Comparison of ENCODE assay signal across 8 cellular contexts in genomic region chr19:55605637-55606470, GRCh38. TPM values are rescaled to one million over a fixed set of nuclear protein-coding genes. Genes with fewer than 3 reads are reported as not detected.
A peak's percentile ranks its signal among the peaks of the same experiment; 100 is the strongest.
DNase-seq lines count a peak whose midpoint lies in the region; ATAC-seq and TF ChIP-seq lines count a peak whose summit lies in the region.

Gene ZNF865 (plus strand): TSS chr19:55605647. CDS start chr19:55613619, 7,972 bp downstream.

- TF ChIP-seq POLR2A in esophagus squamous epithelium (IDR thresholded peaks at IDR 0.05), result no peak

- no peaks in the 10 kb centered on the region for H3K9me3 ChIP-seq in OCI-LY7 (ENCODE audit: low read length)
- no peaks in the 10 kb centered on the region for H3K9me3 ChIP-seq in esophagus squamous epithelium

- H2AFZ ChIP-seq in OCI-LY7 (ENCODE audit: low read length), result peak within 1 kb of the TSS; percentile 54; the same call in 1 of the 2 replicates

- H3K9me3 Mint-ChIP-seq in activated T-cell treated with anti-CD3 and anti-CD28 coated beads, Interleukin-2, amount 50 U/mL, for 24 hours, result no peaks in the 10 kb centered on the region
- H3K9me3 Mint-ChIP-seq in stimulated activated effector memory CD8-positive, alpha-beta T cell treated with anti-CD3 and anti-CD28 coated beads, Interleukin-12 subunit alpha, Interleukin-12 subunit beta, amount 100 ng/mL, for 72 hours, result no peaks in the 10 kb centered on the region

- ATAC-seq in stimulated activated effector memory CD8-positive, alpha-beta T cell treated with anti-CD3 and anti-CD28 coated beads, Interleukin-12 subunit alpha, Interleukin-12 subunit beta, amount 100 ng/mL, for 72 hours, result peak; percentile 60

- intact Hi-C loops in OCI-LY7 (cut with micrococcal nuclease; ENCODE audit: unreplicated experiment), result loop anchor here (1.0 kb wide), 1 partner anchor 90 kb away; no protein-coding TSS in a partner anchor
- intact Hi-C loops in esophagus squamous epithelium (cut with DNase I), result no loop called here

- H3K79me2 ChIP-seq in OCI-LY7 (ENCODE audit: insufficient read depth, low read depth, low read length), result peaks cover 20% of the 10 kb centered on the region

- POLR2A ChIA-PET in OCI-LY7 (lab: Charles Lee), result interaction anchor here (0.8 kb wide), 2 partner anchors 18 to 540 kb away, joined by 3 read pairs; no protein-coding TSS in a partner anchor

- H3K36me3 ChIP-seq in OCI-LY7 (ENCODE audit: insufficient read depth, low read length) (peaks cover 29% of the 10 kb centered on the region), esophagus squamous epithelium (peaks cover 0 to 42% (median 11%) of the 10 kb centered on the region in 3 donors)

- CTCF ChIA-PET in OCI-LY7 (lab: Charles Lee; ENCODE audit: unreplicated experiment), result no interaction called here

- H3K27me3 Mint-ChIP-seq in activated T-cell treated with anti-CD3 and anti-CD28 coated beads, Interleukin-2, amount 50 U/mL, for 24 hours, result no peaks in the 10 kb centered on the region

- H4K20me1 ChIP-seq in OCI-LY7 (ENCODE audit: insufficient read depth, low read length), result no peaks in the 10 kb centered on the region

- H3K4me2 ChIP-seq in OCI-LY7 (ENCODE audit: low read length), result peak within 1 kb of the TSS; percentile 99

- TF ChIP-seq CTCF in OCI-LY7 (conservative IDR thresholded peaks at IDR 0.05; ENCODE audit: low read length) (peak; percentile 88), esophagus squamous epithelium (IDR thresholded peaks at IDR 0.05) (peak; percentile 58 to 76 (median 64))

- H3K27ac Mint-ChIP-seq in activated T-cell treated with anti-CD3 and anti-CD28 coated beads, Interleukin-2, amount 50 U/mL, for 24 hours, result peak within 1 kb of the TSS; percentile 97
- H3K27ac Mint-ChIP-seq in stimulated activated effector memory CD8-positive, alpha-beta T cell treated with anti-CD3 and anti-CD28 coated beads, Interleukin-12 subunit alpha, Interleukin-12 subunit beta, amount 100 ng/mL, for 72 hours, result peak within 1 kb of the TSS; percentile 94

- peak within 1 kb of the TSS; percentile 95 for H3K4me3 ChIP-seq in OCI-LY7 (ENCODE audit: low read depth, low read length, poor library complexity, severe bottlenecking)
- peak within 1 kb of the TSS; percentile 77 to 86 (median 82) for H3K4me3 ChIP-seq in esophagus squamous epithelium

- 1% methylated on average over 16 to 20 of the region's 44 CpGs for WGBS in esophagus squamous epithelium, 2 donors

- H3K4me3 Mint-ChIP-seq in activated T-cell treated with anti-CD3 and anti-CD28 coated beads, Interleukin-2, amount 50 U/mL, for 24 hours, result peak within 1 kb of the TSS; percentile 88
- peak within 1 kb of the TSS; percentile 91 for H3K4me3 Mint-ChIP-seq in stimulated activated effector memory CD8-positive, alpha-beta T cell treated with anti-CD3 and anti-CD28 coated beads, Interleukin-12 subunit alpha, Interleukin-12 subunit beta, amount 100 ng/mL, for 72 hours

- H3K36me3 Mint-ChIP-seq in activated T-cell treated with anti-CD3 and anti-CD28 coated beads, Interleukin-2, amount 50 U/mL, for 24 hours (ENCODE audit: low read depth), result peaks cover 56% of the 10 kb centered on the region
- peaks cover 50% of the 10 kb centered on the region for H3K36me3 Mint-ChIP-seq in stimulated activated effector memory CD8-positive, alpha-beta T cell treated with anti-CD3 and anti-CD28 coated beads, Interleukin-12 subunit alpha, Interleukin-12 subunit beta, amount 100 ng/mL, for 72 hours

- H3K27me3 ChIP-seq in esophagus squamous epithelium, result no peaks in the 10 kb centered on the region

- H3K4me1 ChIP-seq in OCI-LY7 (ENCODE audit: insufficient read depth, low read length, poor library complexity, severe bottlenecking), result peaks cover 33% of the 10 kb centered on the region
- H3K4me1 ChIP-seq in esophagus squamous epithelium, result peaks cover 27 to 69% (median 34%) of the 10 kb centered on the region in 3 donors

- DNase-seq in Ammon's horn (ENCODE audit: low spot score), result peak; percentile 87
- peak; percentile 74 for DNase-seq in GM19238 (ENCODE audit: insufficient read length, low spot score)
- DNase-seq in HuH-7 (ENCODE audit: low spot score), result peak; percentile 87
- peak; percentile 80 for DNase-seq in OCI-LY7 (ENCODE audit: low spot score)
- DNase-seq in activated T-cell treated with anti-CD3 and anti-CD28 coated beads, Interleukin-2, amount 50 U/mL, for 24 hours, result peak; percentile 78
- no peak for DNase-seq in esophagus squamous epithelium (lab: John Stamatoyannopoulos, UW)
- DNase-seq in myocyte (ENCODE audit: low read depth), result peak; percentile 80
- DNase-seq in stimulated activated effector memory CD8-positive, alpha-beta T cell treated with anti-CD3 and anti-CD28 coated beads, Interleukin-12 subunit alpha, Interleukin-12 subunit beta, amount 100 ng/mL, for 72 hours (ENCODE audit: low spot score in 2 of 2), result peak; percentile 40 to 85

- BruUV-seq in OCI-LY7 (replicated peaks; lab: Mats Ljungman, UMichigan), result no TSS peak

- H3K4me1 Mint-ChIP-seq in activated T-cell treated with anti-CD3 and anti-CD28 coated beads, Interleukin-2, amount 50 U/mL, for 24 hours (ENCODE audit: low read depth), result peaks cover 65% of the 10 kb centered on the region
- H3K4me1 Mint-ChIP-seq in stimulated activated effector memory CD8-positive, alpha-beta T cell treated with anti-CD3 and anti-CD28 coated beads, Interleukin-12 subunit alpha, Interleukin-12 subunit beta, amount 100 ng/mL, for 72 hours, result peaks cover 73% of the 10 kb centered on the region

- peak within 1 kb of the TSS; percentile 97 for H3K27ac ChIP-seq in OCI-LY7 (ENCODE audit: low read depth, low read length, poor library complexity, severe bottlenecking)
- peak within 1 kb of the TSS; percentile 96 to 97 (median 97) for H3K27ac ChIP-seq in esophagus squamous epithelium

- H3K9me2 ChIP-seq in OCI-LY7 (ENCODE audit: insufficient read depth, low read length), result no peaks in the 10 kb centered on the region

RNA-seq across cellular contexts. Expression of gene ZNF865, which starts in this region (rescaled TPM):
- total RNA-seq in OCI-LY7 (2014; rRNA removed; shearing (Covaris generic)), result 2.1 and 3.0 TPM in 2 replicates
- total RNA-seq in OCI-LY7 (2022), result 11.3 and 13.0 TPM in 2 replicates
- 1 to 10 TPM; 2.7 to 5.3 (median 3.3) TPM for total RNA-seq in esophagus squamous epithelium
- 2.9 and 3.5 TPM in 2 replicates for total RNA-seq in myocyte
- polyA plus RNA-seq in myocyte (2012), result 10.2 TPM
